ENCODE assay signal across 1 cellular context in genomic region chr5:173866249-173867172, GRCh38.
A peak's percentile ranks its signal among the peaks of the same experiment; 100 is the strongest.
TF ChIP-seq lines count a peak whose summit lies in the region.

No MANE protein-coding gene starts in this region.

TF ChIP-seq in K562, 482 proteins besides CTCF, POLR2A, EP300 and RAD21 (continued from another document):
- peak; percentile 11; the same call in 1 of the 2 replicates for TF ChIP-seq ZBTB7A (IDR thresholded peaks at IDR 0.05; ENCODE audit: borderline replicate concordance, control insufficient read depth, low read depth, low read length)
- TF ChIP-seq MTA1 (IDR thresholded peaks at IDR 0.05; ENCODE audit: borderline replicate concordance) = no peak
- no peak for TF ChIP-seq HDGF (IDR thresholded peaks at IDR 0.05)
- no peak for TF ChIP-seq E2F4 (CRISPR knock-in tag; IDR thresholded peaks at IDR 0.05; ENCODE audit: low read depth)
- no peak for TF ChIP-seq MLX (CRISPR knock-in tag; conservative IDR thresholded peaks at IDR 0.05)
- no peak for TF ChIP-seq ZBTB1 (CRISPR knock-in tag; IDR thresholded peaks at IDR 0.05; ENCODE audit: borderline replicate concordance, low read depth)
- TF ChIP-seq, protein P1, sequence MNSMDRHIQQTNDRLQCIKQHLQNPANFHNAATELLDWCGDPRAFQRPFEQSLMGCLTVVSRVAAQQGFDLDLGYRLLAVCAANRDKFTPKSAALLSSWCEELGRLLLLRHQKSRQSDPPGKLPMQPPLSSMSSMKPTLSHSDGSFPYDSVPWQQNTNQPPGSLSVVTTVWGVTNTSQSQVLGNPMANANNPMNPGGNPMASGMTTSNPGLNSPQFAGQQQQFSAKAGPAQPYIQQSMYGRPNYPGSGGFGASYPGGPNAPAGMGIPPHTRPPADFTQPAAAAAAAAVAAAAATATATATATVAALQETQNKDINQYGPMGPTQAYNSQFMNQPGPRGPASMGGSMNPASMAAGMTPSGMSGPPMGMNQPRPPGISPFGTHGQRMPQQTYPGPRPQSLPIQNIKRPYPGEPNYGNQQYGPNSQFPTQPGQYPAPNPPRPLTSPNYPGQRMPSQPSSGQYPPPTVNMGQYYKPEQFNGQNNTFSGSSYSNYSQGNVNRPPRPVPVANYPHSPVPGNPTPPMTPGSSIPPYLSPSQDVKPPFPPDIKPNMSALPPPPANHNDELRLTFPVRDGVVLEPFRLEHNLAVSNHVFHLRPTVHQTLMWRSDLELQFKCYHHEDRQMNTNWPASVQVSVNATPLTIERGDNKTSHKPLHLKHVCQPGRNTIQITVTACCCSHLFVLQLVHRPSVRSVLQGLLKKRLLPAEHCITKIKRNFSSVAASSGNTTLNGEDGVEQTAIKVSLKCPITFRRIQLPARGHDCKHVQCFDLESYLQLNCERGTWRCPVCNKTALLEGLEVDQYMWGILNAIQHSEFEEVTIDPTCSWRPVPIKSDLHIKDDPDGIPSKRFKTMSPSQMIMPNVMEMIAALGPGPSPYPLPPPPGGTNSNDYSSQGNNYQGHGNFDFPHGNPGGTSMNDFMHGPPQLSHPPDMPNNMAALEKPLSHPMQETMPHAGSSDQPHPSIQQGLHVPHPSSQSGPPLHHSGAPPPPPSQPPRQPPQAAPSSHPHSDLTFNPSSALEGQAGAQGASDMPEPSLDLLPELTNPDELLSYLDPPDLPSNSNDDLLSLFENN (IDR thresholded peaks at IDR 0.05; ENCODE audit: low read depth in 2 of 2, low read length in 2 of 2) = no peak
- no peak for TF ChIP-seq NR2F6 (CRISPR knock-in tag; IDR thresholded peaks at IDR 0.05)
- 0 out of 2 replicates have a peak, but pooled peaks have one; percentile 37 for TF ChIP-seq ZBTB17 (CRISPR knock-in tag; IDR thresholded peaks at IDR 0.05)
- TF ChIP-seq RNF2 (IDR thresholded peaks at IDR 0.05) = no peak
- TF ChIP-seq TFAM (CRISPR knock-in tag; conservative IDR thresholded peaks at IDR 0.05) = no peak
- 0 out of 2 replicates have a peak, but pooled peaks have one; percentile 19 for TF ChIP-seq ZNF165 (CRISPR knock-in tag; IDR thresholded peaks at IDR 0.05; ENCODE audit: borderline replicate concordance)
- no peak for TF ChIP-seq RHOXF2B (CRISPR knock-in tag; conservative IDR thresholded peaks at IDR 0.05)
- no peak for TF ChIP-seq ESRRA (IDR thresholded peaks at IDR 0.05; ENCODE audit: borderline replicate concordance, low read depth)
- TF ChIP-seq SPI1 (IDR thresholded peaks at IDR 0.05; ENCODE audit: borderline replicate concordance, low read depth, low read length) = peak; percentile 85
- TF ChIP-seq TEAD2 (tag; IDR thresholded peaks at IDR 0.05) = no peak
- TF ChIP-seq SIN3B (IDR thresholded peaks at IDR 0.05; ENCODE audit: low read depth) = no peak
- TF ChIP-seq KDM5B (IDR thresholded peaks at IDR 0.05; ENCODE audit: insufficient replicate concordance, low read depth, low read length) = peak; percentile 76
- no peak for TF ChIP-seq PTRF (tag; IDR thresholded peaks at IDR 0.05)
